In genomic region chr5:73705364-73705763, GRCh38 we compare ENCODE assay signal across 21 cellular contexts.
DNase-seq lines count a peak whose midpoint lies in the region; TF ChIP-seq lines count a peak whose summit lies in the region.
"Had no signal": no experiment of that assay in that cellular context is flagged by ENCODE, and none has a peak within 500 bp of the region (broad histone marks: within the 10 kb centered on the region; RNA-seq: fewer than 3 reads in every experiment).

No MANE protein-coding gene starts in this region.

- DNase-seq in DMS 273 (lab: John Stamatoyannopoulos, UW; ENCODE audit: unreplicated experiment) (peak; percentile 27), DMS 273 treated with DMSO at 0.1 percent for 48 hours (lab: John Stamatoyannopoulos, UW) (no peak), NCI-H69 (lab: John Stamatoyannopoulos, UW) (peak; percentile 32), epithelial cell of esophagus (ENCODE audit: low read depth) (no peak), type B pancreatic cell (ENCODE audit: extremely low spot score, unreplicated experiment) (no peak)
- no peak for DNase-seq in activated CD4-positive, alpha-beta T cell treated with anti-CD3 and anti-CD28 coated beads, Interleukin-2, amount 50 U/mL, for 48 hours
- no peak for DNase-seq in activated T-helper 1 cell treated with anti-CD3 and anti-CD28 coated beads, Interleukin-12 subunit alpha, Interleukin-12 subunit beta, Interleukin-2, Interleukin-4 antibody, amounts not matched to agents 30 ng/mL and 10 ng/mL and 1 ng/mL, durations not matched to agents 14 hours and 24 hours and 36 hours (ENCODE audit: low spot score)
- DNase-seq in activated CD4-positive, alpha-beta T cell treated with anti-CD3 and anti-CD28 coated beads, Interleukin-2, amount 10 ng/mL, durations not matched to agents 24 days and 14 days, result no peak
- DNase-seq: Calu3; CD4-positive, alpha-beta T cell; DMS79; GOT3; Kasumi-1; NCI-H1105 treated with DMSO at 0.1 percent for 48 hours; NCI-H1930; NCI-H446; NCI-H774; PC-9; T-cell had no signal

- H3K9me3 Mint-ChIP-seq in type B pancreatic cell, result no peaks in the 10 kb centered on the region
- no peaks in the 10 kb centered on the region for H3K9me3 Mint-ChIP-seq in activated T-helper 1 cell treated with anti-CD3 and anti-CD28 coated beads, Interleukin-12 subunit alpha, Interleukin-12 subunit beta, Interleukin-2, Interleukin-4 antibody, amounts not matched to agents 30 ng/mL and 10 ng/mL and 1 ng/mL, durations not matched to agents 14 hours and 24 hours and 36 hours
- no peaks in the 10 kb centered on the region for H3K9me3 Mint-ChIP-seq in activated CD4-positive, alpha-beta T cell treated with anti-CD3 and anti-CD28 coated beads, Interleukin-2, amount 10 ng/mL, durations not matched to agents 24 days and 14 days

- intact Hi-C loops in activated T-helper 1 cell treated with anti-CD3 and anti-CD28 coated beads, Interleukin-12 subunit alpha, Interleukin-12 subunit beta, Interleukin-2, Interleukin-4 antibody, amounts not matched to agents 30 ng/mL and 10 ng/mL and 1 ng/mL, durations not matched to agents 14 hours and 24 hours and 36 hours (cut with micrococcal nuclease), result no loop called here
- intact Hi-C loops in activated CD4-positive, alpha-beta T cell treated with anti-CD3 and anti-CD28 coated beads, Interleukin-2, amount 10 ng/mL, durations not matched to agents 24 days and 14 days (cut with micrococcal nuclease), result no loop called here

- peaks cover 7% of the 10 kb centered on the region for H3K4me1 Mint-ChIP-seq in type B pancreatic cell (ENCODE audit: unreplicated experiment)
- H3K4me1 Mint-ChIP-seq in activated T-helper 1 cell treated with anti-CD3 and anti-CD28 coated beads, Interleukin-12 subunit alpha, Interleukin-12 subunit beta, Interleukin-2, Interleukin-4 antibody, amounts not matched to agents 30 ng/mL and 10 ng/mL and 1 ng/mL, durations not matched to agents 14 hours and 24 hours and 36 hours (ENCODE audit: low read depth), result no peaks in the 10 kb centered on the region
- H3K4me1 Mint-ChIP-seq in activated CD4-positive, alpha-beta T cell treated with anti-CD3 and anti-CD28 coated beads, Interleukin-2, amount 10 ng/mL, durations not matched to agents 24 days and 14 days, result no peaks in the 10 kb centered on the region
- H3K4me1 Mint-ChIP-seq: B cell, IgD-negative memory B cell, T-cell had no signal

- H3K27me3 Mint-ChIP-seq in type B pancreatic cell, result no peaks in the 10 kb centered on the region
- peaks cover under 1% of the 10 kb centered on the region for H3K27me3 Mint-ChIP-seq in activated T-helper 1 cell treated with anti-CD3 and anti-CD28 coated beads, Interleukin-12 subunit alpha, Interleukin-12 subunit beta, Interleukin-2, Interleukin-4 antibody, amounts not matched to agents 30 ng/mL and 10 ng/mL and 1 ng/mL, durations not matched to agents 14 hours and 24 hours and 36 hours (ENCODE audit: insufficient read depth)
- H3K27me3 Mint-ChIP-seq in activated CD4-positive, alpha-beta T cell treated with anti-CD3 and anti-CD28 coated beads, Interleukin-2, amount 10 ng/mL, durations not matched to agents 24 days and 14 days, result peaks cover 3% of the 10 kb centered on the region

- H3K4me3 ChIP-seq in epithelial cell of esophagus (ENCODE audit: low read length), result no peak overlapping the region
- H3K4me3 ChIP-seq: PC-9 had no signal

- H3K36me3 Mint-ChIP-seq in type B pancreatic cell, result peaks cover 5% of the 10 kb centered on the region
- no peaks in the 10 kb centered on the region for H3K36me3 Mint-ChIP-seq in activated T-helper 1 cell treated with anti-CD3 and anti-CD28 coated beads, Interleukin-12 subunit alpha, Interleukin-12 subunit beta, Interleukin-2, Interleukin-4 antibody, amounts not matched to agents 30 ng/mL and 10 ng/mL and 1 ng/mL, durations not matched to agents 14 hours and 24 hours and 36 hours (ENCODE audit: low read depth)
- H3K36me3 Mint-ChIP-seq in activated CD4-positive, alpha-beta T cell treated with anti-CD3 and anti-CD28 coated beads, Interleukin-2, amount 10 ng/mL, durations not matched to agents 24 days and 14 days (ENCODE audit: low read depth), result no peaks in the 10 kb centered on the region
- H3K36me3 Mint-ChIP-seq: T-cell had no signal

- no peak overlapping the region for H3K4me3 Mint-ChIP-seq in type B pancreatic cell
- no peak overlapping the region for H3K4me3 Mint-ChIP-seq in activated T-helper 1 cell treated with anti-CD3 and anti-CD28 coated beads, Interleukin-12 subunit alpha, Interleukin-12 subunit beta, Interleukin-2, Interleukin-4 antibody, amounts not matched to agents 30 ng/mL and 10 ng/mL and 1 ng/mL, durations not matched to agents 14 hours and 24 hours and 36 hours
- H3K4me3 Mint-ChIP-seq in activated CD4-positive, alpha-beta T cell treated with anti-CD3 and anti-CD28 coated beads, Interleukin-2, amount 10 ng/mL, durations not matched to agents 24 days and 14 days, result no peak overlapping the region
- H3K4me3 Mint-ChIP-seq: B cell; CD4-positive, alpha-beta T cell; IgD-negative memory B cell; T-cell had no signal

- peak; percentile 1 for TF ChIP-seq CTCF in epithelial cell of esophagus (IDR thresholded peaks at IDR 0.05; ENCODE audit: insufficient read depth, low read depth, low read length, missing control alignments)
- peak; percentile 51 for TF ChIP-seq CTCF in type B pancreatic cell (conservative IDR thresholded peaks at IDR 0.05)

- H3K27ac Mint-ChIP-seq in type B pancreatic cell, result no peak overlapping the region
- H3K27ac Mint-ChIP-seq in activated T-helper 1 cell treated with anti-CD3 and anti-CD28 coated beads, Interleukin-12 subunit alpha, Interleukin-12 subunit beta, Interleukin-2, Interleukin-4 antibody, amounts not matched to agents 30 ng/mL and 10 ng/mL and 1 ng/mL, durations not matched to agents 14 hours and 24 hours and 36 hours, result no peak overlapping the region
- no peak overlapping the region for H3K27ac Mint-ChIP-seq in activated CD4-positive, alpha-beta T cell treated with anti-CD3 and anti-CD28 coated beads, Interleukin-2, amount 10 ng/mL, durations not matched to agents 24 days and 14 days
- H3K27ac Mint-ChIP-seq: B cell; CD4-positive, alpha-beta T cell; IgD-negative memory B cell; T-cell had no signal

Comparison
In these comparisons a context has a peak if more than half of its experiments do, and no peak if none do; other contexts are left out.
1. DNase-seq: peak in DMS 273 (single experiment) and NCI-H69 (single experiment); none in DMS 273 treated with DMSO at 0.1 percent for 48 hours (single experiment), epithelial cell of esophagus (single experiment), type B pancreatic cell (single experiment), activated CD4-positive, alpha-beta T cell treated with anti-CD3 and anti-CD28 coated beads, Interleukin-2, amount 50 U/mL, for 48 hours (0 of 2), activated T-helper 1 cell treated with anti-CD3 and anti-CD28 coated beads, Interleukin-12 subunit alpha, Interleukin-12 subunit beta, Interleukin-2, Interleukin-4 antibody, amounts not matched to agents 30 ng/mL and 10 ng/mL and 1 ng/mL, durations not matched to agents 14 hours and 24 hours and 36 hours (single experiment) and activated CD4-positive, alpha-beta T cell treated with anti-CD3 and anti-CD28 coated beads, Interleukin-2, amount 10 ng/mL, durations not matched to agents 24 days and 14 days (single experiment).